ENCODE assay signal across 28 cellular contexts in genomic region chr20:20938131-20938530, GRCh38.
"Had no signal": no experiment of that assay in that cellular context is flagged by ENCODE, and none has a peak within 500 bp of the region (broad histone marks: within the 10 kb centered on the region; RNA-seq: fewer than 3 reads in every experiment).

No MANE protein-coding gene starts in this region.

- DNase-seq: stimulated activated CD4-positive, alpha-beta T cell treated with anti-CD3 and anti-CD28 coated beads, Interleukin-2, amount 100 ng/mL, for 48 hours; stimulated activated CD4-positive, alpha-beta T cell treated with anti-CD3 and anti-CD28 coated beads, Interleukin-4, amount 100 ng/mL, for 1 hour; stimulated activated CD4-positive, alpha-beta T cell treated with anti-CD3 and anti-CD28 coated beads, Interleukin-4, amount 100 ng/mL, for 24 hours; stimulated activated CD4-positive, alpha-beta T cell treated with anti-CD3 and anti-CD28 coated beads, Interleukin-4, amount 100 ng/mL, for 4 hours; stimulated activated CD8-positive, alpha-beta memory T cell treated with anti-CD3 and anti-CD28 coated beads, Interleukin-4, amount 100 ng/mL, for 48 hours; stimulated activated naive B cell treated with anti-CD40 and anti-IgM and Interleukin-4, amounts not matched to agents 10 μg/mL and 1 μg/mL and 100 μg/mL, for 72 hours; stimulated activated naive CD4-positive, alpha-beta T cell; stimulated activated naive CD4-positive, alpha-beta T cell treated with Interleukin-2 at 50 U/mL for 16 hours; stimulated activated naive CD8-positive, alpha-beta T cell treated with anti-CD3 and anti-CD28 coated beads, Interleukin-15, amount 100 ng/mL, for 72 hours; stimulated activated naive CD8-positive, alpha-beta T cell treated with anti-CD3 and anti-CD28 coated beads, Interleukin-15, Interleukin-2, amounts not matched to agents 100 U/mL and 50 U/mL, for 24 hours; stomach; substantia nigra; testis; thyroid gland; tibial artery; transverse colon; trophoblast cell; upper lobe of right lung; uterus had no signal

- H3K27me3 ChIP-seq: testis, thyroid gland, tibial artery, tibial nerve, transverse colon, upper lobe of left lung, uterus, vagina had no signal

- H3K36me3 Mint-ChIP-seq: stimulated activated effector memory CD8-positive, alpha-beta T cell treated with anti-CD3 and anti-CD28 coated beads, Interleukin-12 subunit alpha, Interleukin-12 subunit beta, amount 100 ng/mL, for 72 hours; stimulated activated memory B cell treated with anti-CD40 and anti-IgM and Interleukin-4, amounts not matched to agents 10 μg/mL and 1 μg/mL and 100 μg/mL, for 72 hours; stimulated activated naive B cell treated with anti-CD40 and anti-IgM and Interleukin-4, amounts not matched to agents 10 μg/mL and 1 μg/mL and 100 μg/mL, for 72 hours; type B pancreatic cell had no signal

- H3K4me3 Mint-ChIP-seq: stimulated activated effector memory CD8-positive, alpha-beta T cell treated with anti-CD3 and anti-CD28 coated beads, Interleukin-12 subunit alpha, Interleukin-12 subunit beta, amount 100 ng/mL, for 72 hours; stimulated activated memory B cell treated with anti-CD40 and anti-IgM and Interleukin-4, amounts not matched to agents 10 μg/mL and 1 μg/mL and 100 μg/mL, for 72 hours; stimulated activated naive B cell treated with anti-CD40 and anti-IgM and Interleukin-4, amounts not matched to agents 10 μg/mL and 1 μg/mL and 100 μg/mL, for 72 hours; stimulated activated naive CD8-positive, alpha-beta T cell treated with anti-CD3 and anti-CD28 coated beads, Interleukin-15, amount 100 ng/mL, for 72 hours; stimulated activated naive CD8-positive, alpha-beta T cell treated with anti-CD3 and anti-CD28 coated beads, Interleukin-15, Interleukin-2, amounts not matched to agents 100 ng/mL and 50 ng/mL, for 24 hours; type B pancreatic cell had no signal

- H3K9me3 Mint-ChIP-seq: stimulated activated effector memory CD8-positive, alpha-beta T cell treated with anti-CD3 and anti-CD28 coated beads, Interleukin-12 subunit alpha, Interleukin-12 subunit beta, amount 100 ng/mL, for 72 hours; stimulated activated naive B cell treated with anti-CD40 and anti-IgM and Interleukin-4, amounts not matched to agents 10 μg/mL and 1 μg/mL and 100 μg/mL, for 72 hours; stimulated activated naive CD8-positive, alpha-beta T cell treated with anti-CD3 and anti-CD28 coated beads, Interleukin-15, amount 100 ng/mL, for 72 hours; stimulated activated naive CD8-positive, alpha-beta T cell treated with anti-CD3 and anti-CD28 coated beads, Interleukin-15, Interleukin-2, amounts not matched to agents 100 ng/mL and 50 ng/mL, for 24 hours; type B pancreatic cell had no signal

- H3K4me1 ChIP-seq: stomach, suprapubic skin, testis, thyroid gland, tibial artery, tibial nerve, transverse colon, upper lobe of left lung, upper lobe of right lung, uterus, vagina had no signal

- H3K27ac Mint-ChIP-seq: stimulated activated effector memory CD8-positive, alpha-beta T cell treated with anti-CD3 and anti-CD28 coated beads, Interleukin-12 subunit alpha, Interleukin-12 subunit beta, amount 100 ng/mL, for 72 hours; stimulated activated memory B cell treated with anti-CD40 and anti-IgM and Interleukin-4, amounts not matched to agents 10 μg/mL and 1 μg/mL and 100 μg/mL, for 72 hours; stimulated activated naive B cell treated with anti-CD40 and anti-IgM and Interleukin-4, amounts not matched to agents 10 μg/mL and 1 μg/mL and 100 μg/mL, for 72 hours; stimulated activated naive CD8-positive, alpha-beta T cell treated with anti-CD3 and anti-CD28 coated beads, Interleukin-15, amount 100 ng/mL, for 72 hours; stimulated activated naive CD8-positive, alpha-beta T cell treated with anti-CD3 and anti-CD28 coated beads, Interleukin-15, Interleukin-2, amounts not matched to agents 100 ng/mL and 50 ng/mL, for 24 hours; type B pancreatic cell had no signal

- H3K4me1 Mint-ChIP-seq: stimulated activated effector memory CD8-positive, alpha-beta T cell treated with anti-CD3 and anti-CD28 coated beads, Interleukin-12 subunit alpha, Interleukin-12 subunit beta, amount 100 ng/mL, for 72 hours; stimulated activated memory B cell treated with anti-CD40 and anti-IgM and Interleukin-4, amounts not matched to agents 10 μg/mL and 1 μg/mL and 100 μg/mL, for 72 hours; stimulated activated naive B cell treated with anti-CD40 and anti-IgM and Interleukin-4, amounts not matched to agents 10 μg/mL and 1 μg/mL and 100 μg/mL, for 72 hours; stimulated activated naive CD8-positive, alpha-beta T cell treated with anti-CD3 and anti-CD28 coated beads, Interleukin-15, amount 100 ng/mL, for 72 hours had no signal

- H3K4me3 ChIP-seq: stomach, suprapubic skin, testis, thoracic aorta, thyroid gland, tibial artery, tibial nerve, transverse colon, upper lobe of left lung, upper lobe of right lung, uterus, vagina had no signal

- H3K27ac ChIP-seq: stomach, suprapubic skin, testis, thoracic aorta, thyroid gland, tibial artery, tibial nerve, transverse colon, upper lobe of left lung, upper lobe of right lung, uterus, vagina had no signal

- H3K9me3 ChIP-seq: stomach, suprapubic skin, testis, thoracic aorta, thyroid gland, tibial artery, tibial nerve, transverse colon, upper lobe of left lung, upper lobe of right lung, uterus, vagina had no signal

- ATAC-seq: stimulated activated effector memory CD8-positive, alpha-beta T cell treated with anti-CD3 and anti-CD28 coated beads, Interleukin-12 subunit alpha, Interleukin-12 subunit beta, amount 100 ng/mL, for 72 hours; stimulated activated memory B cell treated with anti-CD40 and anti-IgM and Interleukin-4, amounts not matched to agents 10 μg/mL and 1 μg/mL and 100 μg/mL, for 72 hours; stimulated activated naive B cell treated with anti-CD40 and anti-IgM and Interleukin-4, amounts not matched to agents 10 μg/mL and 1 μg/mL and 100 μg/mL, for 72 hours; stimulated activated naive CD8-positive, alpha-beta T cell treated with anti-CD3 and anti-CD28 coated beads, Interleukin-15, amount 100 ng/mL, for 72 hours; stimulated activated naive CD8-positive, alpha-beta T cell treated with anti-CD3 and anti-CD28 coated beads, Interleukin-15, Interleukin-2, amounts not matched to agents 100 U/mL and 50 U/mL, for 24 hours; upper lobe of right lung had no signal

- H3K36me3 ChIP-seq: stomach, suprapubic skin, thoracic aorta, thyroid gland, tibial artery, tibial nerve, transverse colon, upper lobe of left lung, upper lobe of right lung, uterus, vagina had no signal
